ENCODE assay signal across 8 cellular contexts in the genomic region with DNA sequence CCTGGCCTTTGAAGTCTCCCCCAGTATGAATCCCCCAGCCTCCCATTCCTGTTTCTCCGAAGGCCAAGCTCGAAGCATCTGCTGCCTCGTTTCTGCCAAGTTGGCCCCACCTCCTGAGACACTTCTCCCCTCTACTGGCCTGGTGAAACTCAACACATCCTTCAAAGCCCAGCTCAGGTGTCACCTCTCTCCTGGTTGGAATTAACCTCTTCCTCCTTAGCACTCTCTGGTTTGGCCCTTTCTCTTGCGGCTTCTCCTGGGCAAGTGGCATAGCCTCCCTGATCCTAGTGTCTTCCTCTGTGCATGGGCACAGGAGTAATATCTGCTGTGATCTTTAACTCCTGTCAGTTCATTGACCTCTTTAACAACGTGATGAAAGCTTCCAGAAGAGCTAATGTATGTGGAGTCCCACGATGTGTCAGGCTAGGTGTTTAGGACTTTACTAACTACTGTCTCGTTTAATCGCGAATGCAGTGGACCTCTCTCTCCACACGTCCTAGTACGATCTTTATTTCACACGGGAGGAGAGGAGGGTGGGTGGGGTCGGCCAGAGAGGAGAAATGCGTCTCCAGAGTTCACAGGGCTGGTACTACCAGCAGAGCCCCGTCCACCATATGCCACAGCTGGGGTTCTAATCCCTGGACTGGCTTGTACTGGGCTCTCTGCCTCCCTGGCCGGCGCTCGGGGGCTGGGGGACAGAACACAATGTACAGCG. TPM values are rescaled to one million over a fixed set of nuclear protein-coding genes. Genes with fewer than 3 reads are reported as not detected.
DNase-seq lines count a peak whose midpoint lies in the region; ATAC-seq and TF ChIP-seq lines count a peak whose summit lies in the region.

No MANE protein-coding gene starts in this region.

- no peak for ATAC-seq in activated CD8-positive, alpha-beta T cell treated with anti-CD3 and anti-CD28 coated beads for 36 hours
- ATAC-seq in GM19324 (IDR thresholded peaks at IDR 0.05; ENCODE audit: low FRiP score, unreplicated experiment) (no peak), HG03521 (IDR thresholded peaks at IDR 0.05; ENCODE audit: unreplicated experiment) (no peak)

- no peak for TF ChIP-seq CTCF in activated CD8-positive, alpha-beta T cell treated with anti-CD3 and anti-CD28 coated beads for 36 hours (IDR thresholded peaks at IDR 0.05)

- CTCF ChIA-PET in activated CD8-positive, alpha-beta T cell treated with anti-CD3 and anti-CD28 coated beads for 36 hours (lab: Charles Lee) = interaction anchor here (0.6 to 1.0 kb wide), 2 partner anchors 45 kb away, joined by 4 to 6 read pairs; no protein-coding TSS in a partner anchor

- peak overlapping the region; percentile 65 to 95 (median 77) for H3K4me3 ChIP-seq in skin epidermis

- peak overlapping the region in 11 of 21 experiments; percentile 14 to 92 (median 80) for H3K27ac ChIP-seq in skin epidermis

- H3K27me3 Mint-ChIP-seq in activated T-cell treated with anti-CD3 and anti-CD28 coated beads, Interleukin-2, amount 50 U/mL, for 24 hours = no peaks in the 10 kb centered on the region
- no peaks in the 10 kb centered on the region for H3K27me3 Mint-ChIP-seq in activated CD8-positive, alpha-beta T cell treated with anti-CD3 and anti-CD28 coated beads for 36 hours

- peaks cover 23% of the 10 kb centered on the region for H3K36me3 Mint-ChIP-seq in activated T-cell treated with anti-CD3 and anti-CD28 coated beads, Interleukin-2, amount 50 U/mL, for 24 hours (ENCODE audit: low read depth)
- peaks cover 11% of the 10 kb centered on the region for H3K36me3 Mint-ChIP-seq in activated CD8-positive, alpha-beta T cell treated with anti-CD3 and anti-CD28 coated beads for 36 hours (ENCODE audit: low read depth)

- POLR2A ChIA-PET in activated CD8-positive, alpha-beta T cell treated with anti-CD3 and anti-CD28 coated beads for 36 hours (lab: Charles Lee) = interaction anchor here (1.3 to 2.0 kb wide), 2 partner anchors 26 to 77 kb away, joined by 3 to 7 read pairs; no protein-coding TSS in a partner anchor

- peak overlapping the region; percentile 63 for H3K4me3 Mint-ChIP-seq in activated T-cell treated with anti-CD3 and anti-CD28 coated beads, Interleukin-2, amount 50 U/mL, for 24 hours
- H3K4me3 Mint-ChIP-seq in activated CD8-positive, alpha-beta T cell treated with anti-CD3 and anti-CD28 coated beads for 36 hours = peak overlapping the region; percentile 26

- peaks cover 31% of the 10 kb centered on the region for H3K4me1 Mint-ChIP-seq in activated T-cell treated with anti-CD3 and anti-CD28 coated beads, Interleukin-2, amount 50 U/mL, for 24 hours (ENCODE audit: low read depth)
- peaks cover 24% of the 10 kb centered on the region for H3K4me1 Mint-ChIP-seq in activated CD8-positive, alpha-beta T cell treated with anti-CD3 and anti-CD28 coated beads for 36 hours (ENCODE audit: low read depth)

- H3K9me3 Mint-ChIP-seq in activated T-cell treated with anti-CD3 and anti-CD28 coated beads, Interleukin-2, amount 50 U/mL, for 24 hours = no peaks in the 10 kb centered on the region
- H3K9me3 Mint-ChIP-seq in activated CD8-positive, alpha-beta T cell treated with anti-CD3 and anti-CD28 coated beads for 36 hours = no peaks in the 10 kb centered on the region

- peak overlapping the region; percentile 24 for H3K27ac Mint-ChIP-seq in activated T-cell treated with anti-CD3 and anti-CD28 coated beads, Interleukin-2, amount 50 U/mL, for 24 hours
- peak overlapping the region; percentile 7 for H3K27ac Mint-ChIP-seq in activated CD8-positive, alpha-beta T cell treated with anti-CD3 and anti-CD28 coated beads for 36 hours

- DNase-seq in activated T-cell treated with anti-CD3 and anti-CD28 coated beads, Interleukin-2, amount 50 U/mL, for 24 hours = no peak
- no peak for DNase-seq in activated T-cell treated with anti-CD3 and anti-CD28 coated beads, Interleukin-2, amount 50 U/mL, for 1 hour
- DNase-seq in activated CD8-positive, alpha-beta T cell treated with anti-CD3 and anti-CD28 coated beads for 36 hours = no peak
- DNase-seq in iPS DF 4.7 (ENCODE audit: extremely low read depth, low spot score) (peak; percentile 46), CD1c-positive myeloid dendritic cell (ENCODE audit: extremely low spot score) (no peak)

- intact Hi-C loops in activated CD8-positive, alpha-beta T cell treated with anti-CD3 and anti-CD28 coated beads for 36 hours (cut with micrococcal nuclease) = no loop called here

RNA-seq across cellular contexts. Expression of gene PTPRJ, which starts 0.8 kb away (rescaled TPM):
- 10 to 100 TPM; 21.5 to 23.4 TPM for total RNA-seq in activated CD8-positive, alpha-beta T cell treated with anti-CD3 and anti-CD28 coated beads for 36 hours
